Comparison of ENCODE assay signal across 1 cellular context in the genomic region with DNA sequence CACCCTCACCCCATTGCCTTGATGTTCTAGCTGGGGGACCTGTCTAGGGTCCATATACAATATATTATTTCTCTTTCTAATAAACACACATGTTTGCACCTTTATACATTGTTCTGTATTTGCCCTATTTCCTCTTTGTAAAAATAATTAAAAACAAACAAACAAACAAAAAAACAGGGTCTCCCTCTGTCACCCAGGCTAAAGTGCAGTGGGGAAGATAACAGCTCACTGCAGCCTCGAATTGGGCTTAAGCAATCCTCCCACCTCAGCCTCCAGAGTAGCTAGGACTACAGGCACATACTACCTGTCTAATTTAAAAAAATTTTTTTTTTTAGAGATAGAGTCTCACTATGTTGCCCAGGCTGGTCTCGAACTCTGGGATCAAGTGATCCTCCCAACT.
A peak's percentile ranks its signal among the peaks of the same experiment; 100 is the strongest.
TF ChIP-seq lines count a peak whose summit lies in the region.

No MANE protein-coding gene starts in this region.

TF ChIP-seq in HepG2, 621 proteins besides CTCF, POLR2A, EP300 and RAD21:
- TF ChIP-seq CEBPG (CRISPR knock-in tag; IDR thresholded peaks at IDR 0.05) (0 out of 2 replicates have a peak, but pooled peaks have one; percentile 10), ZNF557 (CRISPR knock-in tag; IDR thresholded peaks at IDR 0.05) (no peak), JUN (CRISPR knock-in tag; IDR thresholded peaks at IDR 0.05) (no peak), NR2F6 (IDR thresholded peaks at IDR 0.05) (no peak), NR2F6 (CRISPR knock-in tag; IDR thresholded peaks at IDR 0.05) (no peak), HMG20B (CRISPR knock-in tag; conservative IDR thresholded peaks at IDR 0.05) (no peak), ZNF770 (CRISPR knock-in tag; IDR thresholded peaks at IDR 0.05) (peak; percentile 91)
- TF ChIP-seq, protein P1, sequence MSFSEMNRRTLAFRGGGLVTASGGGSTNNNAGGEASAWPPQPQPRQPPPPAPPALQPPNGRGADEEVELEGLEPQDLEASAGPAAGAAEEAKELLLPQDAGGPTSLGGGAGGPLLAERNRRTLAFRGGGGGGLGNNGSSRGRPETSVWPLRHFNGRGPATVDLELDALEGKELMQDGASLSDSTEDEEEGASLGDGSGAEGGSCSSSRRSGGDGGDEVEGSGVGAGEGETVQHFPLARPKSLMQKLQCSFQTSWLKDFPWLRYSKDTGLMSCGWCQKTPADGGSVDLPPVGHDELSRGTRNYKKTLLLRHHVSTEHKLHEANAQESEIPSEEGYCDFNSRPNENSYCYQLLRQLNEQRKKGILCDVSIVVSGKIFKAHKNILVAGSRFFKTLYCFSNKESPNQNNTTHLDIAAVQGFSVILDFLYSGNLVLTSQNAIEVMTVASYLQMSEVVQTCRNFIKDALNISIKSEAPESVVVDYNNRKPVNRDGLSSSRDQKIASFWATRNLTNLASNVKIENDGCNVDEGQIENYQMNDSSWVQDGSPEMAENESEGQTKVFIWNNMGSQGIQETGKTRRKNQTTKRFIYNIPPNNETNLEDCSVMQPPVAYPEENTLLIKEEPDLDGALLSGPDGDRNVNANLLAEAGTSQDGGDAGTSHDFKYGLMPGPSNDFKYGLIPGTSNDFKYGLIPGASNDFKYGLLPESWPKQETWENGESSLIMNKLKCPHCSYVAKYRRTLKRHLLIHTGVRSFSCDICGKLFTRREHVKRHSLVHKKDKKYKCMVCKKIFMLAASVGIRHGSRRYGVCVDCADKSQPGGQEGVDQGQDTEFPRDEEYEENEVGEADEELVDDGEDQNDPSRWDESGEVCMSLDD (CRISPR knock-in tag; IDR thresholded peaks at IDR 0.05; ENCODE audit: borderline replicate concordance): 0 out of 2 replicates have a peak, but pooled peaks have one; percentile 20
